In the genomic region with DNA sequence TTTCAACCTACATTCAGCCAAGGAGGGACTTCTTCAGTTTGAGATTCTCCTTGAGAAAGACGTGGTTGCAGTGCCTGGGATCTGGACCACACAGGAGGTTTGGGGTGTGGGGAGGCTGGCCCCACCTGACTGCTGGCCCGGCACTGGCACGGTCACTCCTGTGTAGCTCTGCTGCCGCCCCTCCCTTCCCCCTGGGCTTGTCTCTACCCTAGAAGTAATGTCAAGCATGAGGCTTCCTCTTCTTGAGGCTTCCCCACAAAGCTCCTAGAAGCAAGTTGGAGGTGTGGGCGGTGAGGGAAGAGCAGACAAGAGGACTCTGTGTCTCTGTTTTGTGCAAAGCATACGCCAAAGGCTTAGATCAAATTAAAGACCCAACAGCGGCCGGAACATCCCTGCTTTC, we compare ENCODE assay signal across 24 cellular contexts.
"Had no signal": no experiment of that assay in that cellular context is flagged by ENCODE, and none has a peak within 500 bp of the region (broad histone marks: within the 10 kb centered on the region; RNA-seq: fewer than 3 reads in every experiment).

No MANE protein-coding gene starts in this region.

- DNase-seq: activated CD4-positive, alpha-beta memory T cell treated with anti-CD3 and anti-CD28 coated beads for 36 hours; activated CD4-positive, alpha-beta T cell treated with anti-CD3 and anti-CD28 coated beads, Interleukin-2, amount 10 ng/mL, durations not matched to agents 24 days and 14 days; activated CD4-positive, CD25-positive, alpha-beta regulatory T cell treated with anti-CD3 and anti-CD28 coated beads, Interleukin-2, amount 50 U/mL, for 72 hours; activated gamma-delta T cell treated with Interleukin-2 at 50 U/mL for 16 hours; activated T-cell treated with anti-CD3 and anti-CD28 coated beads, Interleukin-2, amount 50 U/mL, for 4 hours; central memory CD4-positive, alpha-beta T cell; kidney glomerular epithelial cell; mucosa of descending colon; nephron progenitor cell; right lobe of liver; stimulated activated CD4-positive, alpha-beta T cell treated with anti-CD3 and anti-CD28 coated beads, Interleukin-12 subunit alpha, Interleukin-12 subunit beta, amount 100 ng/mL, for 4 hours; stimulated activated CD4-positive, alpha-beta T cell treated with anti-CD3 and anti-CD28 coated beads, Interleukin-4, amount 100 ng/mL, for 24 hours; upper lobe of left lung; WERI-Rb-1 had no signal

- H3K4me1 ChIP-seq: breast epithelium, right lobe of liver had no signal

- H3K4me3 Mint-ChIP-seq: activated CD4-positive, alpha-beta memory T cell treated with anti-CD3 and anti-CD28 coated beads for 36 hours; activated CD4-positive, alpha-beta T cell treated with anti-CD3 and anti-CD28 coated beads, Interleukin-2, amount 10 ng/mL, durations not matched to agents 24 days and 14 days; activated T-cell treated with anti-CD3 and anti-CD28 coated beads, Interleukin-2, amount 50 U/mL, for 4 hours; activated T-helper 17 cell treated with anti-CD3 and anti-CD28 coated beads, Interleukin-2, amount 50 U/mL, for 72 hours; dendritic cell treated with granulocyte-macrophage colony-stimulating factor and Interleukin-4, amounts not matched to agents 40 ng/mL and 50 ng/mL, for 4 days; nephron progenitor cell; stimulated activated effector memory CD8-positive, alpha-beta T cell treated with anti-CD3 and anti-CD28 coated beads, Interleukin-12 subunit alpha, Interleukin-12 subunit beta, amount 100 ng/mL, for 72 hours; stimulated activated naive CD8-positive, alpha-beta T cell treated with anti-CD3 and anti-CD28 coated beads, Interleukin-15, Interleukin-2, amounts not matched to agents 100 ng/mL and 50 ng/mL, for 24 hours had no signal

- H3K36me3 ChIP-seq: breast epithelium, neutrophil, right lobe of liver, upper lobe of left lung, WERI-Rb-1 had no signal

- H3K27ac Mint-ChIP-seq: activated CD4-positive, alpha-beta memory T cell treated with anti-CD3 and anti-CD28 coated beads for 36 hours; activated CD4-positive, alpha-beta T cell treated with anti-CD3 and anti-CD28 coated beads, Interleukin-2, amount 10 ng/mL, durations not matched to agents 24 days and 14 days; activated naive CD4-positive, alpha-beta T cell treated with anti-CD3 and anti-CD28 coated beads, Interleukin-2, amount 50 U/mL, for 72 hours; activated T-helper 17 cell treated with anti-CD3 and anti-CD28 coated beads, Interleukin-2, amount 50 U/mL, for 72 hours; dendritic cell treated with granulocyte-macrophage colony-stimulating factor and Interleukin-4, amounts not matched to agents 40 ng/mL and 50 ng/mL, for 4 days; nephron progenitor cell; stimulated activated effector memory CD8-positive, alpha-beta T cell treated with anti-CD3 and anti-CD28 coated beads, Interleukin-12 subunit alpha, Interleukin-12 subunit beta, amount 100 ng/mL, for 72 hours; stimulated activated naive CD8-positive, alpha-beta T cell treated with anti-CD3 and anti-CD28 coated beads, Interleukin-15, Interleukin-2, amounts not matched to agents 100 ng/mL and 50 ng/mL, for 24 hours had no signal

- H3K36me3 Mint-ChIP-seq: activated CD4-positive, alpha-beta memory T cell treated with anti-CD3 and anti-CD28 coated beads for 36 hours; activated naive CD4-positive, alpha-beta T cell treated with anti-CD3 and anti-CD28 coated beads, Interleukin-2, amount 50 U/mL, for 72 hours; stimulated activated effector memory CD8-positive, alpha-beta T cell treated with anti-CD3 and anti-CD28 coated beads, Interleukin-12 subunit alpha, Interleukin-12 subunit beta, amount 100 ng/mL, for 72 hours had no signal

- H3K9me3 Mint-ChIP-seq: activated CD4-positive, alpha-beta memory T cell treated with anti-CD3 and anti-CD28 coated beads for 36 hours; activated CD4-positive, alpha-beta T cell treated with anti-CD3 and anti-CD28 coated beads, Interleukin-2, amount 10 ng/mL, durations not matched to agents 24 days and 14 days; activated naive CD4-positive, alpha-beta T cell treated with anti-CD3 and anti-CD28 coated beads, Interleukin-2, amount 50 U/mL, for 72 hours; activated T-cell treated with anti-CD3 and anti-CD28 coated beads, Interleukin-2, amount 50 U/mL, for 4 hours; activated T-helper 17 cell treated with anti-CD3 and anti-CD28 coated beads, Interleukin-2, amount 50 U/mL, for 72 hours; dendritic cell treated with granulocyte-macrophage colony-stimulating factor and Interleukin-4, amounts not matched to agents 40 ng/mL and 50 ng/mL, for 4 days; nephron progenitor cell; stimulated activated effector memory CD8-positive, alpha-beta T cell treated with anti-CD3 and anti-CD28 coated beads, Interleukin-12 subunit alpha, Interleukin-12 subunit beta, amount 100 ng/mL, for 72 hours; stimulated activated naive CD8-positive, alpha-beta T cell treated with anti-CD3 and anti-CD28 coated beads, Interleukin-15, Interleukin-2, amounts not matched to agents 100 ng/mL and 50 ng/mL, for 24 hours had no signal

- H3K27me3 ChIP-seq: right lobe of liver, upper lobe of left lung had no signal

- H3K9me3 ChIP-seq: breast epithelium, mucosa of descending colon, neutrophil, right lobe of liver, upper lobe of left lung had no signal

- H3K27ac ChIP-seq: breast epithelium, neutrophil, right lobe of liver, skin epidermis, upper lobe of left lung, WERI-Rb-1 had no signal

- H3K4me3 ChIP-seq: breast epithelium, lung, mucosa of descending colon, right lobe of liver, skin epidermis, upper lobe of left lung had no signal

- ATAC-seq: activated naive CD4-positive, alpha-beta T cell treated with anti-CD3 and anti-CD28 coated beads, Interleukin-2, amount 50 U/mL, for 72 hours; activated T-cell treated with anti-CD3 and anti-CD28 coated beads, Interleukin-2, amount 50 U/mL, for 4 hours; activated T-helper 17 cell treated with anti-CD3 and anti-CD28 coated beads, Interleukin-2, amount 50 U/mL, for 72 hours; left lobe of liver; mucosa of descending colon; right lobe of liver; stimulated activated effector memory CD8-positive, alpha-beta T cell treated with anti-CD3 and anti-CD28 coated beads, Interleukin-12 subunit alpha, Interleukin-12 subunit beta, amount 100 ng/mL, for 72 hours had no signal

- H3K4me1 Mint-ChIP-seq: activated T-helper 17 cell treated with anti-CD3 and anti-CD28 coated beads, Interleukin-2, amount 50 U/mL, for 72 hours; stimulated activated effector memory CD8-positive, alpha-beta T cell treated with anti-CD3 and anti-CD28 coated beads, Interleukin-12 subunit alpha, Interleukin-12 subunit beta, amount 100 ng/mL, for 72 hours had no signal
